Comparison of ENCODE assay signal across 23 cellular contexts in genomic region chr6:36428911-36429310, GRCh38. TPM values are rescaled to one million over a fixed set of nuclear protein-coding genes. Genes with fewer than 3 reads are reported as not detected.
DNase-seq lines count a peak whose midpoint lies in the region; ATAC-seq and TF ChIP-seq lines count a peak whose summit lies in the region.
"Had no signal": no experiment of that assay in that cellular context is flagged by ENCODE, and none has a peak within 500 bp of the region (broad histone marks: within the 10 kb centered on the region; RNA-seq: fewer than 3 reads in every experiment).

No MANE protein-coding gene starts in this region.

- DNase-seq in GM10248 (ENCODE audit: extremely low spot score) = no peak
- no peak for DNase-seq in HFFc6
- DNase-seq in amniotic epithelial cell (ENCODE audit: low read depth) = peak; percentile 20
- no peak for DNase-seq in foreskin keratinocyte
- no peak for DNase-seq in NCI-H187 treated with DMSO at 0.1 percent for 48 hours (lab: John Stamatoyannopoulos, UW)
- DNase-seq in effector CD4-positive, alpha-beta T cell = no peak
- no peak for DNase-seq in AG20443 (ENCODE audit: low spot score)
- DNase-seq in G401 (ENCODE audit: low spot score) = no peak
- DNase-seq: activated CD4-positive, alpha-beta memory T cell treated with anti-CD3 and anti-CD28 coated beads, Interleukin-2, amount 10 ng/mL, durations not matched to agents 7 days and 5 days; colonic mucosa; DMS79 treated with DMSO at 0.1 percent for 48 hours; hypothalamus; left cardiac atrium; NCI-H1105; NCI-H2227 treated with DMSO at 0.1 percent for 48 hours; SJCRH30; stimulated activated CD4-positive, alpha-beta T cell treated with anti-CD3 and anti-CD28 coated beads, Interleukin-4, amount 100 ng/mL, for 1 hour; stimulated activated CD8-positive, alpha-beta memory T cell treated with anti-CD3 and anti-CD28 coated beads, Interleukin-4, amount 100 ng/mL, for 48 hours; testis had no signal

- H3K9me3 Mint-ChIP-seq in HFFc6 = peaks cover 6% of the 10 kb centered on the region; the same call in 1 of the 2 replicates
- H3K9me3 Mint-ChIP-seq: activated CD4-positive, alpha-beta memory T cell treated with anti-CD3 and anti-CD28 coated beads, Interleukin-2, amount 10 ng/mL, durations not matched to agents 7 days and 5 days; activated T-helper 1 cell treated with anti-CD3 and anti-CD28 coated beads, Interleukin-12 subunit alpha, Interleukin-12 subunit beta, Interleukin-2, Interleukin-4 antibody, amounts not matched to agents 30 ng/mL and 10 ng/mL and 1 ng/mL, durations not matched to agents 14 hours and 24 hours and 36 hours had no signal

- no peak overlapping the region for H3K27ac ChIP-seq in foreskin keratinocyte
- H3K27ac ChIP-seq: BLaER1 treated with 17β-estradiol and CSF1 and Interleukin-3, amounts not matched to agents 10 nM and 100 nM; colonic mucosa; epithelial cell of prostate; SJCRH30; testis had no signal

- peaks cover 6% of the 10 kb centered on the region for H3K36me3 Mint-ChIP-seq in HFFc6 (ENCODE audit: low read depth)

- H3K4me1 ChIP-seq in foreskin keratinocyte = peaks cover 8% of the 10 kb centered on the region
- H3K4me1 ChIP-seq: colonic mucosa, testis had no signal

- no peaks in the 10 kb centered on the region for H3K27me3 ChIP-seq in foreskin keratinocyte
- H3K27me3 ChIP-seq: BLaER1 treated with 17β-estradiol and CSF1 and Interleukin-3, amounts not matched to agents 10 nM and 100 nM; colonic mucosa; SJCRH30; testis had no signal

- POLR2A ChIA-PET in GM10248 (lab: Yijun Ruan, JAX) = interaction anchor here (0.6 kb wide), 1 partner anchor 161 kb away, joined by 3 read pairs; no protein-coding TSS in a partner anchor

- H3K27me3 Mint-ChIP-seq in HFFc6 (ENCODE audit: insufficient read depth) = no peaks in the 10 kb centered on the region
- H3K27me3 Mint-ChIP-seq: activated CD4-positive, alpha-beta memory T cell treated with anti-CD3 and anti-CD28 coated beads, Interleukin-2, amount 10 ng/mL, durations not matched to agents 7 days and 5 days had no signal

- H3K4me3 Mint-ChIP-seq in HFFc6 = no peak overlapping the region
- H3K4me3 Mint-ChIP-seq: activated CD4-positive, alpha-beta memory T cell treated with anti-CD3 and anti-CD28 coated beads, Interleukin-2, amount 10 ng/mL, durations not matched to agents 7 days and 5 days; activated T-helper 1 cell treated with anti-CD3 and anti-CD28 coated beads, Interleukin-12 subunit alpha, Interleukin-12 subunit beta, Interleukin-2, Interleukin-4 antibody, amounts not matched to agents 30 ng/mL and 10 ng/mL and 1 ng/mL, durations not matched to agents 14 hours and 24 hours and 36 hours had no signal

- CTCF ChIA-PET in GM10248 (lab: Yijun Ruan, JAX) = interaction anchor here (0.6 to 2.9 kb wide), 9 partner anchors 9 to 151 kb away, joined by 3 to 9 read pairs (median 4); no protein-coding TSS in a partner anchor

- H3K27ac Mint-ChIP-seq in HFFc6 = no peak overlapping the region
- H3K27ac Mint-ChIP-seq: activated CD4-positive, alpha-beta memory T cell treated with anti-CD3 and anti-CD28 coated beads, Interleukin-2, amount 10 ng/mL, durations not matched to agents 7 days and 5 days; activated T-helper 1 cell treated with anti-CD3 and anti-CD28 coated beads, Interleukin-12 subunit alpha, Interleukin-12 subunit beta, Interleukin-2, Interleukin-4 antibody, amounts not matched to agents 30 ng/mL and 10 ng/mL and 1 ng/mL, durations not matched to agents 14 hours and 24 hours and 36 hours had no signal

- ATAC-seq in foreskin keratinocyte = no peak
- ATAC-seq: left cardiac atrium had no signal

- H3K4me1 Mint-ChIP-seq in HFFc6 (ENCODE audit: low read depth) = peaks cover 51% of the 10 kb centered on the region

- peak; percentile 36 for TF ChIP-seq CTCF in GM10248 (IDR thresholded peaks at IDR 0.05; ENCODE audit: control extremely low read depth, extremely low read depth, low read depth, missing control alignments)
- peak; percentile 52 for TF ChIP-seq CTCF in HFFc6 (IDR thresholded peaks at IDR 0.05)
- TF ChIP-seq CTCF in foreskin keratinocyte (conservative IDR thresholded peaks at IDR 0.05) = peak; percentile 59

- in situ Hi-C loops in G401 (cut with HindIII; ENCODE audit: low sequenced_read_pairs) = no loop called here

RNA-seq across cellular contexts. Expression of gene PXT1, which starts 13.7 kb away (rescaled TPM):
- under 1 TPM in 3 of 6 experiments, not detected in 3; 0.09 to 0.12 (median 0.09) TPM for total RNA-seq in HFFc6 (2021; fragmentation: NEBNext Ultra II Directional; extraction: Animal tissue kit (Norgen Biotek cat#: 25700))
- not detected in 2 replicates for total RNA-seq in foreskin keratinocyte
- 0.04 TPM in 1 of 2 replicates, not detected in the other for polyA plus RNA-seq in foreskin keratinocyte
- total RNA-seq in G401 (2014; rRNA removed; shearing (Covaris generic)) = not detected in 2 replicates
- total RNA-seq: colonic mucosa, osteocyte, SJCRH30 had no signal

RNA-seq across cellular contexts. Expression of gene KCTD20, which starts 13.9 kb away (rescaled TPM):
- total RNA-seq in HFFc6 (2021; fragmentation: NEBNext Ultra II Directional; extraction: Animal tissue kit (Norgen Biotek cat#: 25700)) = 10 to 100 TPM; 53.0 to 81.7 (median 65.4) TPM
- total RNA-seq in foreskin keratinocyte = 26.1 and 33.3 TPM in 2 replicates
- polyA plus RNA-seq in foreskin keratinocyte = 9.2 and 9.4 TPM in 2 replicates
- 68.6 and 91.6 TPM in 2 replicates for total RNA-seq in G401 (2014; rRNA removed; shearing (Covaris generic))

RNA-seq across cellular contexts. Expression of gene ETV7, which starts 41.4 kb away (rescaled TPM):
- total RNA-seq in HFFc6 (2021; fragmentation: NEBNext Ultra II Directional; extraction: Animal tissue kit (Norgen Biotek cat#: 25700)) = under 1 TPM in 4 of 6 experiments, not detected in 2; 0.20 to 0.32 (median 0.24) TPM
- 1.3 and 1.6 TPM in 2 replicates for total RNA-seq in foreskin keratinocyte
- polyA plus RNA-seq in foreskin keratinocyte = 1.3 and 1.5 TPM in 2 replicates
- 1.7 and 2.7 TPM in 2 replicates for total RNA-seq in G401 (2014; rRNA removed; shearing (Covaris generic))
- total RNA-seq: SJCRH30 had no signal
